20 cellular contexts compared by ENCODE assay signal in genomic region chr18:10923671-10924070, GRCh38.
DNase-seq lines count a peak whose midpoint lies in the region; ATAC-seq, FAIRE-seq and TF ChIP-seq lines count a peak whose summit lies in the region.
"Had no signal": no experiment of that assay in that cellular context is flagged by ENCODE, and none has a peak within 500 bp of the region (broad histone marks: within the 10 kb centered on the region; RNA-seq: fewer than 3 reads in every experiment).

No MANE protein-coding gene starts in this region.

- peak; percentile 43 for FAIRE-seq in astrocyte (lab: Jason Lieb, UNC)
- FAIRE-seq: GM18507, GM19239, HepG2 had no signal

- H3K9ac ChIP-seq in astrocyte (ENCODE audit: low read length) = no peak overlapping the region

- TF ChIP-seq POLR2A in breast epithelium (IDR thresholded peaks at IDR 0.05) (no peak), stomach (IDR thresholded peaks at IDR 0.05) (no peak)

- TF ChIP-seq CTCF in MCF 10A (IDR thresholded peaks at IDR 0.05; ENCODE audit: unreplicated experiment) (no peak), breast epithelium (IDR thresholded peaks at IDR 0.05) (no peak), astrocyte (IDR thresholded peaks at IDR 0.05; ENCODE audit: insufficient read depth, low read depth, low read length) (no peak), stomach (IDR thresholded peaks at IDR 0.05) (no peak), GM23338 (conservative IDR thresholded peaks at IDR 0.05; ENCODE audit: low read depth in 2 of 2) (no peak)

- DNase-seq in MCF 10A (ENCODE audit: unreplicated experiment) (peak; percentile 49), breast epithelium (ENCODE audit: low spot score in 2 of 2) (no peak), astrocyte (ENCODE audit: low read depth) (peak; percentile 19), iris pigment epithelial cell (ENCODE audit: low read depth) (peak; percentile 63), stomach (no peak), GM23338 (ENCODE audit: low spot score) (no peak)
- DNase-seq: 8988T, C1 segment of cervical spinal cord, DMS153, GOT3, HFFc6, NCI-H1694, NCI-H2107, NCI-H69, PC-3 had no signal

- no peak overlapping the region for H3K27ac ChIP-seq in breast epithelium
- no peak overlapping the region for H3K27ac ChIP-seq in astrocyte (ENCODE audit: low read depth, low read length)
- H3K27ac ChIP-seq in stomach = no peak overlapping the region
- no peak overlapping the region for H3K27ac ChIP-seq in GM23338 (ENCODE audit: low read depth)

- ATAC-seq in HG03457 (IDR thresholded peaks at IDR 0.05; ENCODE audit: unreplicated experiment) = no peak
- no peak for ATAC-seq in GM23338
- ATAC-seq in GM21423 (IDR thresholded peaks at IDR 0.05; ENCODE audit: unreplicated experiment) = no peak
- ATAC-seq: HepG2, PC-3 had no signal

- H3F3A ChIP-seq in GM23338 (replicated peaks; ENCODE audit: low read depth) = no peaks in the 10 kb centered on the region

- H3K27me3 Mint-ChIP-seq in MCF 10A (ENCODE audit: insufficient read depth, unreplicated experiment) = no peaks in the 10 kb centered on the region
- H3K27me3 Mint-ChIP-seq in astrocyte (ENCODE audit: low read depth, unreplicated experiment) = peaks cover 1% of the 10 kb centered on the region
- peaks cover 2% of the 10 kb centered on the region for H3K27me3 Mint-ChIP-seq in GM23338 (ENCODE audit: insufficient read depth, low read depth, poor library complexity)

- WGBS in stomach, 5 donors = 53 to 75% (median 64%) methylated on average over 1 of the region's 1 CpG

- TF ChIP-seq EP300 in stomach (IDR thresholded peaks at IDR 0.05) = no peak

- H2AFZ ChIP-seq in astrocyte (ENCODE audit: low read depth, low read length) = no peak overlapping the region
- H2AFZ ChIP-seq in GM23338 = no peak overlapping the region

- H3K4me3 Mint-ChIP-seq in MCF 10A (ENCODE audit: unreplicated experiment) (no peak overlapping the region), astrocyte (ENCODE audit: unreplicated experiment) (no peak overlapping the region), GM23338 (no peak overlapping the region)
- H3K4me3 Mint-ChIP-seq: HFFc6 had no signal

- H3K9me3 Mint-ChIP-seq in MCF 10A (ENCODE audit: unreplicated experiment) = no peaks in the 10 kb centered on the region
- no peaks in the 10 kb centered on the region for H3K9me3 Mint-ChIP-seq in astrocyte (ENCODE audit: unreplicated experiment)
- peaks cover 3% of the 10 kb centered on the region; the same call in 1 of the 3 replicates for H3K9me3 Mint-ChIP-seq in GM23338
- H3K9me3 Mint-ChIP-seq: HFFc6 had no signal

- H3K4me1 Mint-ChIP-seq in MCF 10A (ENCODE audit: insufficient read depth, unreplicated experiment) (peaks cover 47% of the 10 kb centered on the region), astrocyte (ENCODE audit: low read depth, unreplicated experiment) (peaks cover 48% of the 10 kb centered on the region), GM23338 (peaks cover 67% of the 10 kb centered on the region)

- intact Hi-C loops in MCF 10A (cut with micrococcal nuclease) (loop anchor here (2.0 kb wide), 1 partner anchor 81 kb away; no protein-coding TSS in a partner anchor), breast epithelium (cut with DNase I; ENCODE audit: low total_unique reads) (no loop called here), stomach (cut with DNase I; ENCODE audit: low total_unique reads) (no loop called here)

- TSS peak; percentile 48 for BruUV-seq in MCF 10A (replicated peaks; lab: Mats Ljungman, UMichigan)

- H3K4me1 ChIP-seq in breast epithelium (no peaks in the 10 kb centered on the region), astrocyte (ENCODE audit: insufficient read depth, low read length) (peaks cover 29% of the 10 kb centered on the region), stomach (peaks cover 0 to 16% (median 0%) of the 10 kb centered on the region in 4 donors), GM23338 (ENCODE audit: insufficient read depth) (peaks cover 27% of the 10 kb centered on the region)

- POLR2A ChIA-PET in MCF 10A (lab: Yijun Ruan, JAX) = interaction anchor here (1.0 kb wide), 1 partner anchor 12 kb away, joined by 3 read pairs; no protein-coding TSS in a partner anchor

- H3K9me3 ChIP-seq in breast epithelium = no peaks in the 10 kb centered on the region
- no peaks in the 10 kb centered on the region for H3K9me3 ChIP-seq in astrocyte (ENCODE audit: insufficient read depth, low read depth, low read length)
- H3K9me3 ChIP-seq in stomach = no peaks in the 10 kb centered on the region

- H3K27ac Mint-ChIP-seq in MCF 10A (ENCODE audit: low read depth, unreplicated experiment) (no peak overlapping the region), astrocyte (ENCODE audit: unreplicated experiment) (peak overlapping the region; percentile 15), GM23338 (no peak overlapping the region)
- H3K27ac Mint-ChIP-seq: HFFc6 had no signal

- H3K27me3 ChIP-seq in breast epithelium (no peaks in the 10 kb centered on the region), astrocyte (ENCODE audit: insufficient read depth, low read length) (no peaks in the 10 kb centered on the region), stomach (no peaks in the 10 kb centered on the region), GM23338 (ENCODE audit: insufficient read depth) (no peaks in the 10 kb centered on the region)

- H3K79me2 ChIP-seq in astrocyte (ENCODE audit: insufficient read depth, low read length) (no peaks in the 10 kb centered on the region), GM23338 (replicated peaks; ENCODE audit: insufficient read depth) (no peaks in the 10 kb centered on the region)

- H3K9me2 ChIP-seq in GM23338 (ENCODE audit: insufficient read depth) = 0 out of 2 replicates have a peak, but pooled peaks cover 7% of the 10 kb centered on the region

- H4K20me1 ChIP-seq in astrocyte (ENCODE audit: insufficient read depth, low read length) = no peaks in the 10 kb centered on the region
- H4K20me1 ChIP-seq in GM23338 (replicated peaks; ENCODE audit: insufficient read depth) = no peaks in the 10 kb centered on the region

- H3K36me3 ChIP-seq in breast epithelium (no peaks in the 10 kb centered on the region), astrocyte (ENCODE audit: insufficient read depth, low read length) (no peaks in the 10 kb centered on the region), stomach (no peaks in the 10 kb centered on the region), GM23338 (ENCODE audit: insufficient read depth) (peaks cover 3% of the 10 kb centered on the region; the same call in 1 of the 2 replicates)

- H3K36me3 Mint-ChIP-seq in MCF 10A (ENCODE audit: insufficient read depth, unreplicated experiment) (peaks cover 6% of the 10 kb centered on the region), astrocyte (ENCODE audit: low read depth, unreplicated experiment) (no peaks in the 10 kb centered on the region), GM23338 (ENCODE audit: low read depth) (peaks cover 9% of the 10 kb centered on the region; the same call in 2 of the 3 replicates)

- H3K4me2 ChIP-seq in astrocyte (ENCODE audit: low read length) = no peak overlapping the region
- no peak overlapping the region for H3K4me2 ChIP-seq in GM23338

- H3K4me3 ChIP-seq in breast epithelium (no peak overlapping the region), astrocyte (ENCODE audit: insufficient read depth, low read depth, low read length) (no peak overlapping the region), stomach (no peak overlapping the region), GM23338 (no peak overlapping the region)

- CTCF ChIA-PET in MCF 10A (lab: Yijun Ruan, JAX) = no interaction called here

TF ChIP-seq in GM23338, 12 proteins besides CTCF, POLR2A, EP300 and RAD21:
- TF ChIP-seq STAT1 (IDR thresholded peaks at IDR 0.05; ENCODE audit: unreplicated experiment) = no peak
- TF ChIP-seq EZH2phosphoT487 (IDR thresholded peaks at IDR 0.05; ENCODE audit: unreplicated experiment) = no peak
- no peak for TF ChIP-seq NANOG (IDR thresholded peaks at IDR 0.05; ENCODE audit: borderline replicate concordance)
- no peak for TF ChIP-seq JUNB (IDR thresholded peaks at IDR 0.05; ENCODE audit: unreplicated experiment)
- no peak for TF ChIP-seq POLR2AphosphoS5 (IDR thresholded peaks at IDR 0.05; ENCODE audit: low read depth)
- no peak for TF ChIP-seq ETS1 (IDR thresholded peaks at IDR 0.05)
- no peak for TF ChIP-seq ZNF114 (CRISPR knock-in tag; IDR thresholded peaks at IDR 0.05)
- TF ChIP-seq CREB1 (CRISPR knock-in tag; IDR thresholded peaks at IDR 0.05; ENCODE audit: low read depth) = no peak
- TF ChIP-seq ZNF331 (CRISPR knock-in tag; IDR thresholded peaks at IDR 0.05; ENCODE audit: low read depth) = no peak

Comparison
In these comparisons a context has a peak if more than half of its experiments do, and no peak if none do; other contexts are left out.
1. DNase-seq: peak in MCF 10A (single experiment), astrocyte (single experiment) and iris pigment epithelial cell (single experiment); none in breast epithelium (0 of 2), stomach (single experiment) and GM23338 (single experiment).